In the genomic region with DNA sequence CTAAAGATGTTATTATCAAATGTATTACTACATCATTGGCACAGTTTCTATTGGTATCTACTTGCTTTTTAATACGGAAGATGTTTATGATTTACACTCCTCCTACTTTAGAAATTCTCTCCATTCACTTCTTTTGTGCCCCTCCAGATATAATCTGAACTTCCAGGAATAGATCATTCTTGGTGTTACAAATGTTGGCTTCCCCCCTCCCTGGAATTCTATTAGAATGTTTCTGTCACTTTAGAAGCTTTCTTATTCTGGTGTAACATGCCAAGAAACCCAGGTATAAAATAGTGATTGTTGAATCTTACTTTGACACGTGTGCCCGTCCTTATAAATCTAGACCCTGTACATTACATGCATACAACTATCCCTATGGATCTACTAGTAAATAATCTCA, we compare ENCODE assay signal across 8 cellular contexts. TPM values are rescaled to one million over a fixed set of nuclear protein-coding genes. Genes with fewer than 3 reads are reported as not detected.
DNase-seq lines count a peak whose midpoint lies in the region; ATAC-seq and TF ChIP-seq lines count a peak whose summit lies in the region.

No MANE protein-coding gene starts in this region.

- peaks cover 10% of the 10 kb centered on the region for H3K4me1 ChIP-seq in testis

- 20 to 21% methylated on average over 3 of the region's 3 CpGs for WGBS in testis, 2 donors

- H3K4me3 ChIP-seq in iPS-18c (ENCODE audit: insufficient read depth, low read depth, low read length) (peak overlapping the region; percentile 98), testis (peak overlapping the region; percentile 93 to 99)

- peak overlapping the region in 1 of 2 donors; percentile 94 for H3K27ac ChIP-seq in testis

- no peak for TF ChIP-seq POLR2A in testis (IDR thresholded peaks at IDR 0.05)

- POLR2A ChIA-PET in activated CD4-positive, alpha-beta T cell treated with anti-CD3 and anti-CD28 coated beads, Interleukin-2, amount 10 ng/mL, durations not matched to agents 7 days and 5 days (lab: Charles Lee) = no interaction called here
- POLR2A ChIA-PET in GM10248 (lab: Yijun Ruan, JAX) = no interaction called here

- no peaks in the 10 kb centered on the region for H3K9me3 ChIP-seq in iPS-18c (ENCODE audit: control insufficient read depth, insufficient read depth, low read length)
- H3K9me3 ChIP-seq in testis = no peaks in the 10 kb centered on the region

- no peak for ATAC-seq in HG02610 (IDR thresholded peaks at IDR 0.05; ENCODE audit: unreplicated experiment)

- no peaks in the 10 kb centered on the region for H3K27me3 ChIP-seq in testis

- CTCF ChIA-PET in activated CD4-positive, alpha-beta T cell treated with anti-CD3 and anti-CD28 coated beads, Interleukin-2, amount 10 ng/mL, durations not matched to agents 7 days and 5 days (lab: Charles Lee) = interaction anchor here (1.0 kb wide), 1 partner anchor 11 kb away, joined by 3 read pairs; no protein-coding TSS in a partner anchor
- CTCF ChIA-PET in GM10248 (lab: Yijun Ruan, JAX) = interaction anchor here (0.8 kb wide), 1 partner anchor 27 kb away, joined by 3 read pairs; no protein-coding TSS in a partner anchor

- intact Hi-C loops in activated T-helper 1 cell treated with anti-CD3 and anti-CD28 coated beads, Interleukin-12 subunit alpha, Interleukin-12 subunit beta, Interleukin-2, Interleukin-4 antibody, amounts not matched to agents 30 ng/mL and 10 ng/mL and 1 ng/mL, durations not matched to agents 14 hours and 24 hours and 36 hours (cut with micrococcal nuclease) = loop anchor here (2.0 to 5.0 kb wide), 3 partner anchors 176 to 1424 kb away; a partner anchor contains a TSS
- intact Hi-C loops in testis (cut with DNase I; ENCODE audit: low total_unique reads) = no loop called here

- no peaks in the 10 kb centered on the region for H3K36me3 ChIP-seq in testis (ENCODE audit: low read depth, missing control alignments)

- peak overlapping the region; percentile 83 for H3K27ac Mint-ChIP-seq in activated CD4-positive, alpha-beta T cell treated with anti-CD3 and anti-CD28 coated beads, Interleukin-2, amount 10 ng/mL, durations not matched to agents 7 days and 5 days
- peak overlapping the region; percentile 91 for H3K27ac Mint-ChIP-seq in activated T-helper 1 cell treated with anti-CD3 and anti-CD28 coated beads, Interleukin-12 subunit alpha, Interleukin-12 subunit beta, Interleukin-2, Interleukin-4 antibody, amounts not matched to agents 30 ng/mL and 10 ng/mL and 1 ng/mL, durations not matched to agents 14 hours and 24 hours and 36 hours

- peaks cover 8% of the 10 kb centered on the region for H3K36me3 Mint-ChIP-seq in activated CD4-positive, alpha-beta T cell treated with anti-CD3 and anti-CD28 coated beads, Interleukin-2, amount 10 ng/mL, durations not matched to agents 7 days and 5 days (ENCODE audit: low read depth)
- H3K36me3 Mint-ChIP-seq in activated T-helper 1 cell treated with anti-CD3 and anti-CD28 coated beads, Interleukin-12 subunit alpha, Interleukin-12 subunit beta, Interleukin-2, Interleukin-4 antibody, amounts not matched to agents 30 ng/mL and 10 ng/mL and 1 ng/mL, durations not matched to agents 14 hours and 24 hours and 36 hours (ENCODE audit: low read depth) = no peaks in the 10 kb centered on the region

- H3K9me3 Mint-ChIP-seq in activated CD4-positive, alpha-beta T cell treated with anti-CD3 and anti-CD28 coated beads, Interleukin-2, amount 10 ng/mL, durations not matched to agents 7 days and 5 days = no peaks in the 10 kb centered on the region
- H3K9me3 Mint-ChIP-seq in activated T-helper 1 cell treated with anti-CD3 and anti-CD28 coated beads, Interleukin-12 subunit alpha, Interleukin-12 subunit beta, Interleukin-2, Interleukin-4 antibody, amounts not matched to agents 30 ng/mL and 10 ng/mL and 1 ng/mL, durations not matched to agents 14 hours and 24 hours and 36 hours = no peaks in the 10 kb centered on the region

- no peaks in the 10 kb centered on the region for H3K27me3 Mint-ChIP-seq in activated CD4-positive, alpha-beta T cell treated with anti-CD3 and anti-CD28 coated beads, Interleukin-2, amount 10 ng/mL, durations not matched to agents 7 days and 5 days
- no peaks in the 10 kb centered on the region for H3K27me3 Mint-ChIP-seq in activated T-helper 1 cell treated with anti-CD3 and anti-CD28 coated beads, Interleukin-12 subunit alpha, Interleukin-12 subunit beta, Interleukin-2, Interleukin-4 antibody, amounts not matched to agents 30 ng/mL and 10 ng/mL and 1 ng/mL, durations not matched to agents 14 hours and 24 hours and 36 hours (ENCODE audit: insufficient read depth)

- no peak for DNase-seq in activated CD4-positive, alpha-beta T cell treated with anti-CD3 and anti-CD28 coated beads, Interleukin-2, amount 10 ng/mL, durations not matched to agents 7 days and 5 days
- no peak for DNase-seq in activated CD4-positive, alpha-beta T cell treated with anti-CD3 and anti-CD28 coated beads for 4 hours
- DNase-seq in activated T-helper 1 cell treated with anti-CD3 and anti-CD28 coated beads, Interleukin-12 subunit alpha, Interleukin-12 subunit beta, Interleukin-2, Interleukin-4 antibody, amounts not matched to agents 30 ng/mL and 10 ng/mL and 1 ng/mL, durations not matched to agents 14 hours and 24 hours and 36 hours (ENCODE audit: low spot score) = no peak
- DNase-seq in testis (no peak), GM10248 (ENCODE audit: extremely low spot score) (no peak)
- no peak for DNase-seq in stimulated activated naive CD4-positive, alpha-beta T cell (lab: John Stamatoyannopoulos, UW)

- peaks cover 26% of the 10 kb centered on the region for H3K4me1 Mint-ChIP-seq in activated CD4-positive, alpha-beta T cell treated with anti-CD3 and anti-CD28 coated beads, Interleukin-2, amount 10 ng/mL, durations not matched to agents 7 days and 5 days
- peaks cover 19% of the 10 kb centered on the region for H3K4me1 Mint-ChIP-seq in activated T-helper 1 cell treated with anti-CD3 and anti-CD28 coated beads, Interleukin-12 subunit alpha, Interleukin-12 subunit beta, Interleukin-2, Interleukin-4 antibody, amounts not matched to agents 30 ng/mL and 10 ng/mL and 1 ng/mL, durations not matched to agents 14 hours and 24 hours and 36 hours (ENCODE audit: low read depth)

- peak overlapping the region; percentile 97 for H3K4me3 Mint-ChIP-seq in activated CD4-positive, alpha-beta T cell treated with anti-CD3 and anti-CD28 coated beads, Interleukin-2, amount 10 ng/mL, durations not matched to agents 7 days and 5 days
- H3K4me3 Mint-ChIP-seq in activated T-helper 1 cell treated with anti-CD3 and anti-CD28 coated beads, Interleukin-12 subunit alpha, Interleukin-12 subunit beta, Interleukin-2, Interleukin-4 antibody, amounts not matched to agents 30 ng/mL and 10 ng/mL and 1 ng/mL, durations not matched to agents 14 hours and 24 hours and 36 hours = peak overlapping the region; percentile 94

- TF ChIP-seq CTCF in testis (IDR thresholded peaks at IDR 0.05) (no peak), GM10248 (IDR thresholded peaks at IDR 0.05; ENCODE audit: control extremely low read depth, extremely low read depth, low read depth, missing control alignments) (no peak)

RNA-seq across cellular contexts. Expression of a gene that starts 1.2 kb away (rescaled TPM):
- 10 to 100 TPM; 24.7 to 35.7 TPM for total RNA-seq in activated CD4-positive, alpha-beta T cell treated with anti-CD3 and anti-CD28 coated beads, Interleukin-2, amount 10 ng/mL, durations not matched to agents 7 days and 5 days
- 33.9 and 34.2 TPM in 2 replicates for total RNA-seq in activated T-helper 1 cell treated with anti-CD3 and anti-CD28 coated beads, Interleukin-12 subunit alpha, Interleukin-12 subunit beta, Interleukin-2, Interleukin-4 antibody, amounts not matched to agents 30 ng/mL and 10 ng/mL and 1 ng/mL, durations not matched to agents 14 hours and 24 hours and 36 hours
- total RNA-seq in testis = 10 to 100 TPM; 46.5 to 56.4 TPM
- polyA plus RNA-seq in testis (ENCODE audit: insufficient read depth, low read depth, low replicate concordance) = 69.2 TPM

RNA-seq across cellular contexts. Expression of a gene that starts 51.7 kb away (rescaled TPM):
- total RNA-seq in activated CD4-positive, alpha-beta T cell treated with anti-CD3 and anti-CD28 coated beads, Interleukin-2, amount 10 ng/mL, durations not matched to agents 7 days and 5 days = 100 to 1,000 TPM; 527 to 575 TPM
- 993 and 995 TPM in 2 replicates for total RNA-seq in activated T-helper 1 cell treated with anti-CD3 and anti-CD28 coated beads, Interleukin-12 subunit alpha, Interleukin-12 subunit beta, Interleukin-2, Interleukin-4 antibody, amounts not matched to agents 30 ng/mL and 10 ng/mL and 1 ng/mL, durations not matched to agents 14 hours and 24 hours and 36 hours
- total RNA-seq in testis = 100 to 1,000 TPM; 519 to 638 TPM
- polyA plus RNA-seq in testis (ENCODE audit: insufficient read depth, low read depth, low replicate concordance) = 385 TPM
